In the genomic region with DNA sequence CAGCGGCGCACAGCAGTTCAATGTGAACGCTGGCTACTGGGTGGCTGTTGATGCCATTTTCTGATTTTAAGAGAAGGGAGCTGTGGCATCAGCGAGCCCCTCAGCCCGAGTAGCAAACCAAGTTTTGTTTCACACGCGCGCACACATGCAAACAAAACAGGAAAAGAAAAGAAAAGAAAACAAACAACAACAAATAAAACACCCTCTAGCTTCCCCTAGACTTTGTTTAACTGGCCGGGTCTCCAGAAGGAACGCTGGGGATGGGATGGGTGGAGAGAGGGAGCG, we compare ENCODE assay signal across 11 cellular contexts. TPM values are rescaled to one million over a fixed set of nuclear protein-coding genes. Genes with fewer than 3 reads are reported as not detected.
DNase-seq lines count a peak whose midpoint lies in the region; ATAC-seq and TF ChIP-seq lines count a peak whose summit lies in the region.
"Had no signal": no experiment of that assay in that cellular context is flagged by ENCODE, and none has a peak within 500 bp of the region (broad histone marks: within the 10 kb centered on the region; RNA-seq: fewer than 3 reads in every experiment).

No MANE protein-coding gene starts in this region.

- peak overlapping the region; percentile 56 for H3K4me3 ChIP-seq in AG04449 (ENCODE audit: low read depth, low read length)
- peak overlapping the region; percentile 32 for H3K4me3 ChIP-seq in neural progenitor cell

- no peak overlapping the region for H2AFZ ChIP-seq in neural progenitor cell (replicated peaks)

- H3K9me3 ChIP-seq in neural progenitor cell (ENCODE audit: low read depth): no peaks in the 10 kb centered on the region
- H3K9me3 ChIP-seq: adrenal gland had no signal

- H3K79me2 ChIP-seq in neural progenitor cell (ENCODE audit: low read depth): no peaks in the 10 kb centered on the region

- H3K9me3 Mint-ChIP-seq in HFFc6 (peaks cover 6% of the 10 kb centered on the region; the same call in 1 of the 2 replicates), neural progenitor cell (peaks cover 2% of the 10 kb centered on the region)
- H3K9me3 Mint-ChIP-seq in effector memory CD8-positive, alpha-beta T cell: no peaks in the 10 kb centered on the region

- peaks cover 13% of the 10 kb centered on the region for H3F3A ChIP-seq in neural progenitor cell (ENCODE audit: low read depth)

- H3K4me1 ChIP-seq in neural progenitor cell: peaks cover 8% of the 10 kb centered on the region

- H3K27ac ChIP-seq in neural progenitor cell: no peak overlapping the region
- H3K27ac ChIP-seq: adrenal gland had no signal

- DNase-seq in AG04449 (ENCODE audit: low read depth, low spot score): no peak
- no peak for DNase-seq in HFFc6
- no peak for DNase-seq in effector memory CD8-positive, alpha-beta T cell
- no peak for DNase-seq in neural progenitor cell (ENCODE audit: low spot score)
- no peak for DNase-seq in hippocampal formation (lab: John Stamatoyannopoulos, UW)
- DNase-seq: KG1 had no signal

- CTCF ChIA-PET in AG04449 (lab: Yijun Ruan, JAX): interaction anchor here (1.4 kb wide), 1 partner anchor 488 kb away, joined by 4 read pairs; no protein-coding TSS in a partner anchor

- peaks cover 98% of the 10 kb centered on the region for H4K20me1 ChIP-seq in neural progenitor cell (ENCODE audit: low read depth)

- H3K36me3 Mint-ChIP-seq in HFFc6 (ENCODE audit: low read depth) (peaks cover 5% of the 10 kb centered on the region; the same call in 1 of the 2 replicates), neural progenitor cell (no peaks in the 10 kb centered on the region)
- H3K36me3 Mint-ChIP-seq in effector memory CD8-positive, alpha-beta T cell (ENCODE audit: insufficient read depth): no peaks in the 10 kb centered on the region

- POLR2A ChIA-PET in AG04449 (lab: Yijun Ruan, JAX): no interaction called here

- no peak overlapping the region for H3K9ac ChIP-seq in neural progenitor cell

- TF ChIP-seq CTCF in AG04449 (IDR thresholded peaks at IDR 0.05; ENCODE audit: insufficient read depth, low read length, missing control alignments) (no peak), HFFc6 (IDR thresholded peaks at IDR 0.05) (no peak), neural progenitor cell (IDR thresholded peaks at IDR 0.05) (no peak)

- peaks cover 100% of the 10 kb centered on the region for H3K27me3 ChIP-seq in neural progenitor cell

- peaks cover 30% of the 10 kb centered on the region for H3K4me1 Mint-ChIP-seq in HFFc6 (ENCODE audit: low read depth)
- peaks cover 7 to 18% of the 10 kb centered on the region in 2 donors for H3K4me1 Mint-ChIP-seq in effector memory CD8-positive, alpha-beta T cell (ENCODE audit: low read depth in 2 of 2)
- peaks cover 26% of the 10 kb centered on the region for H3K4me1 Mint-ChIP-seq in neural progenitor cell

- H3K4me3 Mint-ChIP-seq in HFFc6 (peak overlapping the region; percentile 89), neural progenitor cell (peak overlapping the region; percentile 76)
- H3K4me3 Mint-ChIP-seq in effector memory CD8-positive, alpha-beta T cell: peak overlapping the region; percentile 22 to 46

- H3K27ac Mint-ChIP-seq in HFFc6 (no peak overlapping the region), neural progenitor cell (no peak overlapping the region)
- no peak overlapping the region for H3K27ac Mint-ChIP-seq in effector memory CD8-positive, alpha-beta T cell

- no peaks in the 10 kb centered on the region for H3K36me3 ChIP-seq in neural progenitor cell
- H3K36me3 ChIP-seq: adrenal gland had no signal

- H3K27me3 Mint-ChIP-seq in HFFc6 (ENCODE audit: insufficient read depth) (peaks cover 57% of the 10 kb centered on the region), neural progenitor cell (ENCODE audit: insufficient read depth, low read depth) (peaks cover 95% of the 10 kb centered on the region)
- H3K27me3 Mint-ChIP-seq in effector memory CD8-positive, alpha-beta T cell: peaks cover 81 to 93% of the 10 kb centered on the region in 2 donors

- ATAC-seq in effector memory CD8-positive, alpha-beta T cell (replicated peaks): no peak
- no peak for ATAC-seq in HG02798 (IDR thresholded peaks at IDR 0.05; ENCODE audit: poor library complexity, unreplicated experiment)
- ATAC-seq in GM21825 (IDR thresholded peaks at IDR 0.05; ENCODE audit: unreplicated experiment): no peak
- ATAC-seq in HG02571 (IDR thresholded peaks at IDR 0.05; ENCODE audit: unreplicated experiment): no peak

- H3K4me2 ChIP-seq in neural progenitor cell: peak overlapping the region; percentile 74

RNA-seq across cellular contexts. Expression of a gene that starts 0.5 kb away (rescaled TPM):
- total RNA-seq in HFFc6 (2021; fragmentation: NEBNext Ultra II Directional; extraction: Animal tissue kit (Norgen Biotek cat#: 25700)): under 1 TPM in 5 of 6 experiments, not detected in 1; 0.10 to 0.35 (median 0.24) TPM
- not detected in 2 replicates for total RNA-seq in neural progenitor cell (ENCODE audit: low replicate concordance)
- total RNA-seq: adrenal gland, mononuclear cell had no signal

Comparison
In these comparisons a context has a peak if more than half of its experiments do, and no peak if none do; other contexts are left out.
1. H3K4me3 Mint-ChIP-seq: peak in every context shown above with its lines; median percentile 89 in HFFc6; 76 in neural progenitor cell; 34 in effector memory CD8-positive, alpha-beta T cell.